28 cellular contexts compared by ENCODE assay signal in the genomic region with DNA sequence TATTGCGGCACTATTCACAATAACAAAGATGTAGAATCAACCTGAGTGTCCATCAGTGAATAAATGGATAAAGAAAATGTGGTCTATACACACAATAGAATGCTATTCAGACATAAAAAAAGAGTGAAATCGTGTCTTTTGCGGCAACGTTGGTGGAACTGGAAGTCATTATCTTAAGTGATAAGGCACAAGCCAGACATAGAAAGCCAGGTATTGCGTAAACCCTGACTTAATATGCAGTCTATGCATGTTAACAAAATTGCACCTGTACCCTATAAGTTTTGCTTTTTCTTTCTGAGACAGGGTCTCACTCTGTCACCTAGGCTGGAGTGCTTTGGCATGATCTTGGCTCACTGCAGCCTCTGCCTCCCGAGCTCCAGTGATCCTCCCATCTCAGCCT. TPM values are rescaled to one million over a fixed set of nuclear protein-coding genes. Genes with fewer than 3 reads are reported as not detected.
DNase-seq lines count a peak whose midpoint lies in the region; ATAC-seq, FAIRE-seq and TF ChIP-seq lines count a peak whose summit lies in the region.
"Had no signal": no experiment of that assay in that cellular context is flagged by ENCODE, and none has a peak within 500 bp of the region (broad histone marks: within the 10 kb centered on the region; RNA-seq: fewer than 3 reads in every experiment).

No MANE protein-coding gene starts in this region.

- no peaks in the 10 kb centered on the region for H3K27me3 ChIP-seq in K562 (ENCODE audit: control insufficient read depth in 2 of 2, insufficient read depth in 2 of 2, low read length in 2 of 2)
- H3K27me3 ChIP-seq in HepG2 (ENCODE audit: control insufficient read depth in 1 of 2, insufficient read depth in 2 of 2, low read length in 2 of 2) = no peaks in the 10 kb centered on the region
- H3K27me3 ChIP-seq: MG63, Peyer's patch had no signal

- H3K9me1 ChIP-seq in K562 (ENCODE audit: control insufficient read depth, insufficient read depth, low read length) = no peaks in the 10 kb centered on the region

- ATAC-seq in K562 = peak; percentile 59
- no peak for ATAC-seq in HepG2
- ATAC-seq: GM12878 had no signal

- no TSS peak for BruUV-seq in K562 (replicated peaks; lab: Mats Ljungman, UMichigan)
- no TSS peak for BruUV-seq in HepG2 (replicated peaks; lab: Mats Ljungman, UMichigan)

- H3K4me2 ChIP-seq in K562 (ENCODE audit: insufficient read depth, low read length) (peak overlapping the region; percentile 1; the same call in 1 of the 2 replicates), HepG2 (ENCODE audit: low read depth, low read length) (no peak overlapping the region)

- TF ChIP-seq CTCF in K562 (IDR thresholded peaks at IDR 0.05 in 2 of 3, conservative IDR thresholded peaks at IDR 0.05 in 1 of 3; ENCODE audit: insufficient read depth in 2 of 3, low read depth in 1 of 3, low read length in 3 of 3) (no peak), HepG2 (CRISPR knock-in tag; IDR thresholded peaks at IDR 0.05) (no peak), GM13976 (IDR thresholded peaks at IDR 0.05; ENCODE audit: borderline replicate concordance, control extremely low read depth, extremely low read depth, insufficient read depth, missing control alignments) (no peak)

- TF ChIP-seq RAD21 in Ishikawa (IDR thresholded peaks at IDR 0.05; ENCODE audit: low read depth) (no peak), K562 (CRISPR knock-in tag; conservative IDR thresholded peaks at IDR 0.05 in 1 of 2, IDR thresholded peaks at IDR 0.05 in 1 of 2) (no peak), HepG2 (CRISPR knock-in tag; IDR thresholded peaks at IDR 0.05) (no peak)

- TF ChIP-seq EP300 in Ishikawa (IDR thresholded peaks at IDR 0.05; ENCODE audit: borderline replicate concordance) (no peak), K562 (IDR thresholded peaks at IDR 0.05; ENCODE audit: low read length) (no peak), HepG2 (IDR thresholded peaks at IDR 0.05; ENCODE audit: low read depth in 2 of 2, low read length in 2 of 2) (no peak), HepG2 (CRISPR knock-in tag; IDR thresholded peaks at IDR 0.05; ENCODE audit: borderline replicate concordance) (no peak)

- peak; percentile 15 to 68 for DNase-seq in NOMO-1 (lab: John Stamatoyannopoulos, UW; ENCODE audit: unreplicated experiment in 2 of 2)
- DNase-seq in K562 (ENCODE audit: extremely low read depth in 1 of 4, low spot score in 3 of 4) = peak in 1 of 4 experiments; percentile 39
- no peak for DNase-seq in HepG2 (ENCODE audit: low spot score)
- no peak for DNase-seq in NCI-H146 treated with DMSO at 0.1 percent for 48 hours (lab: John Stamatoyannopoulos, UW; ENCODE audit: unreplicated experiment)
- DNase-seq in NCI-H2196 treated with DMSO at 0.1 percent for 48 hours (lab: John Stamatoyannopoulos, UW; ENCODE audit: unreplicated experiment) = no peak
- DNase-seq in GM13976 (ENCODE audit: low spot score) = no peak
- DNase-seq in T-helper 1 cell = no peak
- DNase-seq: C1 segment of cervical spinal cord; CD8-positive, alpha-beta memory T cell; DMS 273 treated with DMSO at 0.1 percent for 48 hours; DMS79; EL; GDM1; GOT3; HCEC 1CT; MG63; NCI-H1092 treated with DMSO at 0.1 percent for 48 hours; NCI-H1436 treated with DMSO at 0.1 percent for 48 hours; NCI-H1930; NCI-H2107; NCI-H446 treated with DMSO at 0.1 percent for 48 hours; NCI-H526; NCI-H82; NK-92 treated with Interleukin-12 subunit alpha and Interleukin-12 subunit beta, amount 100 ng/mL, for 24 hours; Peyer's patch; SHP77 treated with DMSO at 0.1 percent for 48 hours had no signal

- POLR2A ChIA-PET in K562 (lab: Yijun Ruan, JAX) = interaction anchor here (0.6 kb wide), 1 partner anchor 169 kb away, joined by 3 read pairs; no protein-coding TSS in a partner anchor
- POLR2A ChIA-PET in HepG2 (lab: Yijun Ruan, JAX) = no interaction called here

- intact Hi-C loops in K562 (cut with micrococcal nuclease) = no loop called here
- intact Hi-C loops in HepG2 (cut with micrococcal nuclease; ENCODE audit: unreplicated experiment) = no loop called here

- H3K79me2 ChIP-seq in K562 (ENCODE audit: control insufficient read depth, insufficient read depth, low read length) (peaks cover 93% of the 10 kb centered on the region), HepG2 (ENCODE audit: insufficient read depth, low read length) (peaks cover 81% of the 10 kb centered on the region)

- H4K20me1 ChIP-seq in K562 (replicated peaks; ENCODE audit: control insufficient read depth, insufficient read depth, low read length) (peaks cover 8% of the 10 kb centered on the region; the same call in 1 of the 2 replicates), HepG2 (ENCODE audit: insufficient read depth, low read length) (peaks cover 9% of the 10 kb centered on the region)

- FAIRE-seq in K562 (lab: Jason Lieb, UNC) (peak; percentile 35), HepG2 (lab: Jason Lieb, UNC) (no peak)

- H3K4me1 ChIP-seq in K562 (replicated peaks in 1 of 2; ENCODE audit: control insufficient read depth in 2 of 2, insufficient read depth in 2 of 2, low read length in 2 of 2) (peaks cover 4 to 35% of the 10 kb centered on the region in 2 experiments; a peak in 4 of 5 replicates), HepG2 (ENCODE audit: insufficient read depth, low read length) (peaks cover 23% of the 10 kb centered on the region; the same call in 1 of the 2 replicates)

- H3K4me3 ChIP-seq in K562 (no peak overlapping the region), HepG2 (replicated peaks in 1 of 3; ENCODE audit: insufficient read depth in 1 of 3, low read depth in 2 of 3, low read length in 3 of 3) (no peak overlapping the region)
- H3K4me3 ChIP-seq: GM12878, MG63, Peyer's patch had no signal

- no peak overlapping the region for H3K9ac ChIP-seq in K562 (ENCODE audit: insufficient read depth in 1 of 2, low read depth in 2 of 2, low read length in 2 of 2)
- H3K9ac ChIP-seq in HepG2 (ENCODE audit: insufficient read depth, low read depth, low read length) = no peak overlapping the region

- TF ChIP-seq POLR2A in K562 (conservative IDR thresholded peaks at IDR 0.05) (no peak), HepG2 (IDR thresholded peaks at IDR 0.05; ENCODE audit: insufficient read depth in 1 of 2, low read depth in 2 of 2, low read length in 2 of 2) (no peak)

- CTCF ChIA-PET in K562 (lab: Yijun Ruan, JAX; ENCODE audit: low intra/inter-chr PET ratio) (no interaction called here), HepG2 (lab: Yijun Ruan, JAX; ENCODE audit: low intra/inter-chr PET ratio, low total read pairs) (no interaction called here)

- in situ Hi-C loops in K562 (cut with MboI) = no loop called here
- in situ Hi-C loops in HepG2 (cut with HindIII; ENCODE audit: extremely low pct_ligation_motif_present, low pct_unique_long_range_greater_than_20kb) = no loop called here
- in situ Hi-C loops in GM13976 (cut with MboI; ENCODE audit: low sequenced_read_pairs, unreplicated experiment) = no loop called here

- WGBS in K562 (ENCODE audit: insufficient coverage, low coverage, missing lambda C conversion rate) = 31% methylated on average over 6 of the region's 6 CpGs
- WGBS in HepG2 (ENCODE audit: low lambda C conversion rate) = 96% methylated on average over 6 of the region's 6 CpGs

- no peak overlapping the region for H2AFZ ChIP-seq in K562 (ENCODE audit: low read depth, low read length)
- no peak overlapping the region for H2AFZ ChIP-seq in HepG2 (ENCODE audit: low read length)

- H3K36me3 ChIP-seq in K562 (ENCODE audit: control insufficient read depth, insufficient read depth, low read length) = peaks cover 14% of the 10 kb centered on the region; the same call in 2 of the 3 replicates
- H3K36me3 ChIP-seq in HepG2 (replicated peaks in 1 of 2; ENCODE audit: control insufficient read depth in 1 of 2, insufficient read depth in 2 of 2, low read length in 2 of 2) = no peaks in the 10 kb centered on the region; a peak in 1 of 5 replicates
- H3K36me3 ChIP-seq: Peyer's patch had no signal

- H3K9me3 ChIP-seq in K562 (replicated peaks; ENCODE audit: control insufficient read depth, insufficient read depth, low read depth, low read length) (no peaks in the 10 kb centered on the region), HepG2 (ENCODE audit: low read length) (no peaks in the 10 kb centered on the region)
- H3K9me3 ChIP-seq: MG63, Peyer's patch had no signal

- H3K27ac ChIP-seq in K562 (ENCODE audit: extremely low read depth, low read depth, low read length) (peak overlapping the region; percentile 14; the same call in 1 of the 3 replicates), HepG2 (ENCODE audit: extremely low read length, insufficient read depth, low read length) (no peak overlapping the region)
- H3K27ac ChIP-seq: Peyer's patch had no signal

RNA-seq across cellular contexts. Expression of a gene that starts 28.6 kb away (rescaled TPM):
- 83.2 and 85.7 TPM in 2 replicates for total RNA-seq in K562 (2011; cell fraction: chromatin; rRNA removed; ENCODE audit: low replicate concordance)
- 15.8 and 19.9 TPM in 2 replicates for total RNA-seq in K562 (2011; cell fraction: nucleolus; rRNA removed)
- 25.1 and 27.5 TPM in 2 replicates for total RNA-seq in K562 (2011; cell fraction: nucleoplasm; rRNA removed)
- total RNA-seq in K562 (2014; rRNA removed) (9.0 and 9.5 TPM in 2 replicates), K562 (2014; rRNA removed; fragmentation: Illumina TruSeq; extraction: Trizol) (16.0 and 18.7 TPM in 2 replicates), K562 (2015; rRNA removed; fragmentation: Illumina TruSeq; extraction: Trizol) (13.0 and 13.6 TPM in 2 replicates), K562 (2021) (14.7 TPM in 2 replicates), HepG2 (2016; rRNA removed; fragmentation: Illumina TruSeq; extraction: Trizol) (17.1 and 24.1 TPM in 2 replicates)
- polyA plus RNA-seq in K562 (2011; rRNA removed) (17.4 and 17.9 TPM in 2 replicates), K562 (2014; fragmentation: Illumina TruSeq; extraction: Trizol) (11.8 and 13.0 TPM in 2 replicates), K562 (2014; fragmentation: Nextera tagmentation; extraction: Ambion mirVana) (1 to 10 TPM; 3.5 to 4.2 TPM), K562 (2014; rRNA removed) (10.1 and 11.9 TPM in 2 replicates), HepG2 (2011; rRNA removed) (7.8 and 8.1 TPM in 2 replicates)
- 6.1 and 8.0 TPM in 2 replicates for polyA plus RNA-seq in K562 (2011; cell fraction: cytosol; rRNA removed)
- polyA plus RNA-seq in K562 (2011; cell fraction: nucleus; rRNA removed) = 14.6 and 18.0 TPM in 2 replicates
- 7.9 and 12.6 TPM in 2 replicates for polyA plus RNA-seq in K562 (2012)
- 26.5 and 30.1 TPM in 2 replicates for polyA minus RNA-seq in K562 (2011; rRNA and poly(A)+ RNA removed)
- polyA minus RNA-seq in K562 (2011; cell fraction: cytosol; rRNA and poly(A)+ RNA removed) = 7.4 and 10.6 TPM in 2 replicates
- 15.9 and 24.1 TPM in 2 replicates for polyA minus RNA-seq in K562 (2011; cell fraction: nucleus; rRNA and poly(A)+ RNA removed)
- 10.8 and 11.4 TPM in 2 replicates for total RNA-seq in HepG2 (2016; cell fraction: cytosol; rRNA removed; fragmentation: Illumina TruSeq; extraction: Trizol; ENCODE audit: low read depth)
- 17.2 and 22.3 TPM in 2 replicates for total RNA-seq in HepG2 (2016; cell fraction: insoluble cytoplasmic fraction; rRNA removed; fragmentation: Illumina TruSeq; extraction: Trizol)
- total RNA-seq in HepG2 (2016; cell fraction: membrane; rRNA removed; fragmentation: Illumina TruSeq; extraction: Trizol) = 11.9 and 12.9 TPM in 2 replicates
- total RNA-seq in HepG2 (2016; cell fraction: nucleus; rRNA removed; fragmentation: Illumina TruSeq; extraction: Trizol) = 25.6 and 32.5 TPM in 2 replicates
- polyA plus RNA-seq in HepG2 (2011; cell fraction: cytosol; rRNA removed) = 3.8 and 5.9 TPM in 2 replicates
- 9.7 and 12.4 TPM in 2 replicates for polyA plus RNA-seq in HepG2 (2011; cell fraction: nucleus; rRNA removed)
- 10.7 and 10.9 TPM in 2 replicates for polyA plus RNA-seq in HepG2 (2012)
- 0.92 and 1.4 TPM in 2 replicates for polyA plus RNA-seq in HepG2 (2016; cell fraction: cytosol; fragmentation: Illumina TruSeq; extraction: Trizol; ENCODE audit: low read depth)
- polyA plus RNA-seq in HepG2 (2016; cell fraction: insoluble cytoplasmic fraction; fragmentation: Illumina TruSeq; extraction: Trizol; ENCODE audit: low read depth) = 13.7 and 13.8 TPM in 2 replicates
- polyA plus RNA-seq in HepG2 (2016; cell fraction: membrane; fragmentation: Illumina TruSeq; extraction: Trizol; ENCODE audit: low read depth) = 2.4 and 2.8 TPM in 2 replicates
- polyA plus RNA-seq in HepG2 (2016; cell fraction: nucleus; fragmentation: Illumina TruSeq; extraction: Trizol; ENCODE audit: insufficient read depth, low read depth) = 20.4 and 20.5 TPM in 2 replicates
- 22.4 and 23.8 TPM in 2 replicates for polyA minus RNA-seq in HepG2 (2011; rRNA and poly(A)+ RNA removed; ENCODE audit: low replicate concordance)
- polyA minus RNA-seq in HepG2 (2011; cell fraction: cytosol; rRNA and poly(A)+ RNA removed) = 6.6 and 9.1 TPM in 2 replicates
- polyA minus RNA-seq in HepG2 (2011; cell fraction: nucleus; rRNA and poly(A)+ RNA removed) = 29.7 and 41.5 TPM in 2 replicates

Comparison
In these comparisons a context has a peak if more than half of its experiments do, and no peak if none do; other contexts are left out.
1. DNase-seq: peak in NOMO-1 (2 of 2); none in HepG2 (single experiment), NCI-H146 treated with DMSO at 0.1 percent for 48 hours (single experiment), NCI-H2196 treated with DMSO at 0.1 percent for 48 hours (single experiment), GM13976 (single experiment) and T-helper 1 cell (0 of 5).